12 cellular contexts compared by ENCODE assay signal in genomic region chr14:65373671-65374039, GRCh38. TPM values are rescaled to one million over a fixed set of nuclear protein-coding genes. Genes with fewer than 3 reads are reported as not detected.
DNase-seq lines count a peak whose midpoint lies in the region; ATAC-seq, FAIRE-seq and TF ChIP-seq lines count a peak whose summit lies in the region.
"Had no signal": no experiment of that assay in that cellular context is flagged by ENCODE, and none has a peak within 500 bp of the region (broad histone marks: within the 10 kb centered on the region; RNA-seq: fewer than 3 reads in every experiment).

No MANE protein-coding gene starts in this region.

- H4K20me1 ChIP-seq in HepG2 (ENCODE audit: insufficient read depth, low read length) (no peaks in the 10 kb centered on the region), astrocyte (ENCODE audit: insufficient read depth, low read length) (no peaks in the 10 kb centered on the region)

- no peaks in the 10 kb centered on the region for H3K9me3 Mint-ChIP-seq in astrocyte (ENCODE audit: unreplicated experiment)
- H3K9me3 Mint-ChIP-seq: mesothelial cell of epicardium had no signal

- intact Hi-C loops in HepG2 (cut with micrococcal nuclease; ENCODE audit: unreplicated experiment) (no loop called here), right lobe of liver (cut with DNase I) (no loop called here)

- H3K36me3 ChIP-seq in HepG2 (replicated peaks in 1 of 2; ENCODE audit: control insufficient read depth in 1 of 2, insufficient read depth in 2 of 2, low read length in 2 of 2) (no peaks in the 10 kb centered on the region), right lobe of liver (no peaks in the 10 kb centered on the region), astrocyte (ENCODE audit: insufficient read depth, low read length) (no peaks in the 10 kb centered on the region)
- H3K36me3 ChIP-seq: gastroesophageal sphincter had no signal

- ATAC-seq in HepG2 (peak; percentile 56), right lobe of liver (no peak), HG02798 (IDR thresholded peaks at IDR 0.05; ENCODE audit: poor library complexity, unreplicated experiment) (no peak), HG02623 (IDR thresholded peaks at IDR 0.05; ENCODE audit: unreplicated experiment) (no peak)
- ATAC-seq in stimulated activated naive CD8-positive, alpha-beta T cell treated with anti-CD3 and anti-CD28 coated beads, Interleukin-15, Interleukin-2, amounts not matched to agents 100 U/mL and 50 U/mL, for 24 hours, result no peak
- ATAC-seq: gastroesophageal sphincter had no signal

- 49% methylated on average over 8 of the region's 8 CpGs for WGBS in HepG2 (ENCODE audit: low lambda C conversion rate)
- WGBS in right lobe of liver (ENCODE audit: insufficient coverage, low coverage, low lambda C conversion rate, missing lambda C conversion rate), result 63% methylated on average over 7 of the region's 8 CpGs

- CTCF ChIA-PET in HepG2 (lab: Yijun Ruan, JAX; ENCODE audit: low intra/inter-chr PET ratio, low total read pairs), result interaction anchor here (1.2 kb wide), 1 partner anchor 151 kb away, joined by 3 read pairs; no protein-coding TSS in a partner anchor

- no TSS peak for BruUV-seq in HepG2 (replicated peaks; lab: Mats Ljungman, UMichigan)

- no peak overlapping the region for H3K27ac Mint-ChIP-seq in astrocyte (ENCODE audit: unreplicated experiment)
- H3K27ac Mint-ChIP-seq: mesothelial cell of epicardium had no signal

- H3K27me3 ChIP-seq in HepG2 (ENCODE audit: control insufficient read depth in 1 of 2, insufficient read depth in 2 of 2, low read length in 2 of 2), result 0 out of 5 replicates have a peak, but pooled peaks cover 0 to 3% of the 10 kb centered on the region in 2 experiments
- H3K27me3 ChIP-seq in right lobe of liver, result no peaks in the 10 kb centered on the region
- no peaks in the 10 kb centered on the region for H3K27me3 ChIP-seq in astrocyte (ENCODE audit: insufficient read depth, low read length)

- no peaks in the 10 kb centered on the region for H3K36me3 Mint-ChIP-seq in astrocyte (ENCODE audit: low read depth, unreplicated experiment)
- H3K36me3 Mint-ChIP-seq: mesothelial cell of epicardium had no signal

- TF ChIP-seq CTCF in HepG2 (CRISPR knock-in tag; IDR thresholded peaks at IDR 0.05) (peak; percentile 55), right lobe of liver (IDR thresholded peaks at IDR 0.05) (no peak), astrocyte (IDR thresholded peaks at IDR 0.05; ENCODE audit: insufficient read depth, low read depth, low read length) (no peak)

- FAIRE-seq in HepG2 (lab: Jason Lieb, UNC), result no peak
- no peak for FAIRE-seq in astrocyte (lab: Jason Lieb, UNC)

- POLR2A ChIA-PET in HepG2 (lab: Yijun Ruan, JAX), result no interaction called here

- TF ChIP-seq EP300 in HepG2 (IDR thresholded peaks at IDR 0.05; ENCODE audit: low read depth in 2 of 2, low read length in 2 of 2) (no peak), HepG2 (CRISPR knock-in tag; IDR thresholded peaks at IDR 0.05; ENCODE audit: borderline replicate concordance) (no peak)

- peak overlapping the region in 1 of 3 experiments; percentile 37; a peak in 2 of 6 replicates for H3K4me3 ChIP-seq in HepG2 (replicated peaks in 1 of 3; ENCODE audit: insufficient read depth in 1 of 3, low read depth in 2 of 3, low read length in 3 of 3)
- no peak overlapping the region for H3K4me3 ChIP-seq in right lobe of liver
- no peak overlapping the region for H3K4me3 ChIP-seq in astrocyte (ENCODE audit: insufficient read depth, low read depth, low read length)
- H3K4me3 ChIP-seq: gastroesophageal sphincter had no signal

- H3K9me3 ChIP-seq in HepG2 (ENCODE audit: low read length), result no peaks in the 10 kb centered on the region
- no peaks in the 10 kb centered on the region for H3K9me3 ChIP-seq in right lobe of liver
- no peaks in the 10 kb centered on the region for H3K9me3 ChIP-seq in astrocyte (ENCODE audit: insufficient read depth, low read depth, low read length)
- H3K9me3 ChIP-seq: gastroesophageal sphincter had no signal

- TF ChIP-seq RAD21 in HepG2 (CRISPR knock-in tag; IDR thresholded peaks at IDR 0.05), result no peak

- in situ Hi-C loops in HepG2 (cut with HindIII; ENCODE audit: extremely low pct_ligation_motif_present, low pct_unique_long_range_greater_than_20kb), result no loop called here

- H3K4me3 Mint-ChIP-seq in astrocyte (ENCODE audit: unreplicated experiment), result no peak overlapping the region
- H3K4me3 Mint-ChIP-seq: mesothelial cell of epicardium had no signal

- DNase-seq in HepG2 (ENCODE audit: low spot score), result no peak
- no peak for DNase-seq in right lobe of liver
- no peak for DNase-seq in astrocyte (ENCODE audit: low read depth)
- DNase-seq in medulla oblongata (ENCODE audit: extremely low spot score), result peak; percentile 90
- DNase-seq in A172 (ENCODE audit: low spot score), result no peak
- no peak for DNase-seq in stimulated activated naive CD8-positive, alpha-beta T cell treated with anti-CD3 and anti-CD28 coated beads, Interleukin-15, Interleukin-2, amounts not matched to agents 100 U/mL and 50 U/mL, for 24 hours
- DNase-seq: NCI-H1694 had no signal

- TF ChIP-seq POLR2A in HepG2 (IDR thresholded peaks at IDR 0.05; ENCODE audit: insufficient read depth in 1 of 2, low read depth in 2 of 2, low read length in 2 of 2), result no peak
- no peak for TF ChIP-seq POLR2A in right lobe of liver (IDR thresholded peaks at IDR 0.05)

- peaks cover 4% of the 10 kb centered on the region for H3K4me1 Mint-ChIP-seq in astrocyte (ENCODE audit: low read depth, unreplicated experiment)

- H3K9ac ChIP-seq in HepG2 (ENCODE audit: insufficient read depth, low read depth, low read length) (no peak overlapping the region), astrocyte (ENCODE audit: low read length) (no peak overlapping the region)

- no peak overlapping the region for H3K27ac ChIP-seq in HepG2 (ENCODE audit: extremely low read length, insufficient read depth, low read length)
- H3K27ac ChIP-seq in right lobe of liver, result no peak overlapping the region
- no peak overlapping the region for H3K27ac ChIP-seq in astrocyte (ENCODE audit: low read depth, low read length)
- H3K27ac ChIP-seq: C4-2B, gastroesophageal sphincter had no signal

- no peak overlapping the region for H2AFZ ChIP-seq in HepG2 (ENCODE audit: low read length)
- peak overlapping the region; percentile 30 for H2AFZ ChIP-seq in astrocyte (ENCODE audit: low read depth, low read length)

- H3K79me2 ChIP-seq in HepG2 (ENCODE audit: insufficient read depth, low read length) (no peaks in the 10 kb centered on the region), astrocyte (ENCODE audit: insufficient read depth, low read length) (no peaks in the 10 kb centered on the region)

- H3K4me1 ChIP-seq in HepG2 (ENCODE audit: insufficient read depth, low read length) (peaks cover 8% of the 10 kb centered on the region; the same call in 1 of the 2 replicates), right lobe of liver (no peaks in the 10 kb centered on the region), astrocyte (ENCODE audit: insufficient read depth, low read length) (no peaks in the 10 kb centered on the region)
- H3K4me1 ChIP-seq: gastroesophageal sphincter had no signal

- H3K4me2 ChIP-seq in HepG2 (ENCODE audit: low read depth, low read length) (peak overlapping the region; percentile 31), astrocyte (ENCODE audit: low read length) (no peak overlapping the region)

- H3K27me3 Mint-ChIP-seq in astrocyte (ENCODE audit: low read depth, unreplicated experiment), result no peaks in the 10 kb centered on the region

TF ChIP-seq in HepG2, 621 proteins besides CTCF, POLR2A, EP300 and RAD21:
- TF ChIP-seq SCMH1 (CRISPR knock-in tag; IDR thresholded peaks at IDR 0.05; ENCODE audit: borderline replicate concordance) (no peak), YEATS4 (CRISPR knock-in tag; IDR thresholded peaks at IDR 0.05; ENCODE audit: borderline replicate concordance) (no peak), ATRX (CRISPR knock-in tag; IDR thresholded peaks at IDR 0.05; ENCODE audit: borderline replicate concordance) (no peak), ZNF7 (CRISPR knock-in tag; IDR thresholded peaks at IDR 0.05) (no peak), STAG1 (CRISPR knock-in tag; IDR thresholded peaks at IDR 0.05) (peak; percentile 66), ZNF256 (CRISPR knock-in tag; conservative IDR thresholded peaks at IDR 0.05) (no peak)

RNA-seq across cellular contexts. Expression of gene FUT8, which starts 38.9 kb away (rescaled TPM):
- 14.9 and 17.5 TPM in 2 replicates for total RNA-seq in HepG2 (2016; rRNA removed; fragmentation: Illumina TruSeq; extraction: Trizol)
- total RNA-seq in HepG2 (2016; cell fraction: cytosol; rRNA removed; fragmentation: Illumina TruSeq; extraction: Trizol; ENCODE audit: low read depth), result 27.3 and 31.5 TPM in 2 replicates
- total RNA-seq in HepG2 (2016; cell fraction: insoluble cytoplasmic fraction; rRNA removed; fragmentation: Illumina TruSeq; extraction: Trizol), result 16.8 and 18.2 TPM in 2 replicates
- 16.1 and 17.6 TPM in 2 replicates for total RNA-seq in HepG2 (2016; cell fraction: membrane; rRNA removed; fragmentation: Illumina TruSeq; extraction: Trizol)
- total RNA-seq in HepG2 (2016; cell fraction: nucleus; rRNA removed; fragmentation: Illumina TruSeq; extraction: Trizol), result 20.6 and 24.1 TPM in 2 replicates
- 7.3 and 9.3 TPM in 2 replicates for polyA plus RNA-seq in HepG2 (2011; rRNA removed)
- polyA plus RNA-seq in HepG2 (2011; cell fraction: cytosol; rRNA removed), result 6.1 and 8.1 TPM in 2 replicates
- 2.8 and 3.7 TPM in 2 replicates for polyA plus RNA-seq in HepG2 (2011; cell fraction: nucleus; rRNA removed)
- polyA plus RNA-seq in HepG2 (2012), result 5.4 and 7.4 TPM in 2 replicates
- 1.4 and 1.9 TPM in 2 replicates for polyA plus RNA-seq in HepG2 (2016; cell fraction: cytosol; fragmentation: Illumina TruSeq; extraction: Trizol; ENCODE audit: low read depth)
- 11.2 and 11.7 TPM in 2 replicates for polyA plus RNA-seq in HepG2 (2016; cell fraction: insoluble cytoplasmic fraction; fragmentation: Illumina TruSeq; extraction: Trizol; ENCODE audit: low read depth)
- polyA plus RNA-seq in HepG2 (2016; cell fraction: membrane; fragmentation: Illumina TruSeq; extraction: Trizol; ENCODE audit: low read depth), result 5.5 and 6.3 TPM in 2 replicates
- polyA plus RNA-seq in HepG2 (2016; cell fraction: nucleus; fragmentation: Illumina TruSeq; extraction: Trizol; ENCODE audit: insufficient read depth, low read depth), result 14.0 and 14.3 TPM in 2 replicates
- polyA minus RNA-seq in HepG2 (2011; rRNA and poly(A)+ RNA removed; ENCODE audit: low replicate concordance), result 10.7 and 14.3 TPM in 2 replicates
- 8.0 and 10.0 TPM in 2 replicates for polyA minus RNA-seq in HepG2 (2011; cell fraction: cytosol; rRNA and poly(A)+ RNA removed)
- polyA minus RNA-seq in HepG2 (2011; cell fraction: nucleus; rRNA and poly(A)+ RNA removed), result 21.5 and 25.2 TPM in 2 replicates
- total RNA-seq in right lobe of liver, result 1 to 10 TPM; 2.6 to 4.9 (median 3.5) TPM
- total RNA-seq in astrocyte, result 52.7 and 57.4 TPM in 2 replicates
- 26.7 and 27.6 TPM in 2 replicates for total RNA-seq in A172 (2014; rRNA removed; shearing (Covaris generic))
